23 cellular contexts compared by ENCODE assay signal in genomic region chr17:16929281-16929680, GRCh38. TPM values are rescaled to one million over a fixed set of nuclear protein-coding genes. Genes with fewer than 3 reads are reported as not detected.
DNase-seq lines count a peak whose midpoint lies in the region; ATAC-seq, FAIRE-seq and TF ChIP-seq lines count a peak whose summit lies in the region.
"Had no signal": no experiment of that assay in that cellular context is flagged by ENCODE, and none has a peak within 500 bp of the region (broad histone marks: within the 10 kb centered on the region; RNA-seq: fewer than 3 reads in every experiment).

No MANE protein-coding gene starts in this region.

- TF ChIP-seq CTCF in left ventricle myocardium inferior (IDR thresholded peaks at IDR 0.05; ENCODE audit: borderline replicate concordance): no peak
- no peak for TF ChIP-seq CTCF in kidney (IDR thresholded peaks at IDR 0.05; ENCODE audit: borderline replicate concordance, extremely low read depth, insufficient read depth)
- TF ChIP-seq CTCF in A673 (conservative IDR thresholded peaks at IDR 0.05; ENCODE audit: low read depth, low read length): no peak

- no peak overlapping the region for H3K9ac ChIP-seq in kidney (ENCODE audit: low read length in 2 of 2)

- H3K4me3 Mint-ChIP-seq in activated CD8-positive, alpha-beta memory T cell treated with anti-CD3 and anti-CD28 coated beads, Interleukin-2, amount 10 ng/mL, durations not matched to agents 7 days and 5 days: no peak overlapping the region
- H3K4me3 Mint-ChIP-seq: CD4-positive, alpha-beta memory T cell; mesothelial cell of epicardium; natural killer cell treated with Interleukin-12 subunit alpha and Interleukin-12 subunit beta and Interleukin-15 and Interleukin-18, amount 100 ng/mL, for 72 hours had no signal

- no TSS peak for BruUV-seq in A673 (replicated peaks; lab: Mats Ljungman, UMichigan)

- H3K27me3 ChIP-seq in left ventricle myocardium inferior (ENCODE audit: low read depth): peaks cover 8% of the 10 kb centered on the region
- H3K27me3 ChIP-seq in A673 (replicated peaks; ENCODE audit: insufficient read depth, low read depth, low read length, poor library complexity): no peaks in the 10 kb centered on the region
- H3K27me3 ChIP-seq: heart left ventricle had no signal

- no peaks in the 10 kb centered on the region for H3K4me1 Mint-ChIP-seq in activated CD8-positive, alpha-beta memory T cell treated with anti-CD3 and anti-CD28 coated beads, Interleukin-2, amount 10 ng/mL, durations not matched to agents 7 days and 5 days
- H3K4me1 Mint-ChIP-seq: mesothelial cell of epicardium had no signal

- POLR2A ChIA-PET in A673 (lab: Charles Lee; ENCODE audit: low non-redundant PET): no interaction called here

- H3K27ac ChIP-seq in left ventricle myocardium inferior (replicated peaks): no peak overlapping the region
- no peak overlapping the region for H3K27ac ChIP-seq in kidney (ENCODE audit: low read depth in 2 of 2, low read length in 2 of 2)
- no peak overlapping the region for H3K27ac ChIP-seq in A673 (ENCODE audit: low read depth, low read length, poor library complexity, severe bottlenecking)
- H3K27ac ChIP-seq: heart left ventricle, WERI-Rb-1 had no signal

- H3K36me3 ChIP-seq in left ventricle myocardium inferior (no peaks in the 10 kb centered on the region), kidney (ENCODE audit: control insufficient read depth in 1 of 2, insufficient read depth in 2 of 2, low read length in 2 of 2) (no peaks in the 10 kb centered on the region), A673 (ENCODE audit: insufficient read depth, low read length, poor library complexity, severe bottlenecking) (no peaks in the 10 kb centered on the region)
- H3K36me3 ChIP-seq: heart left ventricle, WERI-Rb-1 had no signal

- H3K27ac Mint-ChIP-seq in activated CD8-positive, alpha-beta memory T cell treated with anti-CD3 and anti-CD28 coated beads, Interleukin-2, amount 10 ng/mL, durations not matched to agents 7 days and 5 days: no peak overlapping the region
- H3K27ac Mint-ChIP-seq: mesothelial cell of epicardium; natural killer cell treated with Interleukin-12 subunit alpha and Interleukin-12 subunit beta and Interleukin-15 and Interleukin-18, amount 100 ng/mL, for 72 hours had no signal

- DNase-seq in left ventricle myocardium inferior (peak; percentile 6), left cardiac atrium (no peak), NCI-H524 (lab: John Stamatoyannopoulos, UW) (peak; percentile 69 to 93), kidney (peak; percentile 47), NCI-H510A treated with DMSO at 0.1 percent for 48 hours (lab: John Stamatoyannopoulos, UW) (no peak), A673 (ENCODE audit: low spot score) (no peak)
- DNase-seq in activated CD8-positive, alpha-beta memory T cell treated with anti-CD3 and anti-CD28 coated beads, Interleukin-2, amount 10 ng/mL, durations not matched to agents 7 days and 5 days: no peak
- DNase-seq: activated CD4-positive, alpha-beta T cell treated with anti-CD3 and anti-CD28 coated beads, Interleukin-2, amount 50 U/mL, for 48 hours; amygdala; caudate nucleus; CD4-positive, alpha-beta memory T cell; heart left ventricle; Karpas-422; NCI-H187 treated with DMSO at 0.1 percent for 48 hours; NCI-H526 treated with DMSO at 0.1 percent for 48 hours; T-helper 2 cell; WERI-Rb-1 had no signal

- H3K4me3 ChIP-seq in left ventricle myocardium inferior (no peak overlapping the region), kidney (ENCODE audit: low read length in 2 of 2) (no peak overlapping the region), A673 (ENCODE audit: low read depth, low read length, poor library complexity, severe bottlenecking) (no peak overlapping the region)
- H3K4me3 ChIP-seq: heart left ventricle had no signal

- CTCF ChIA-PET in A673 (lab: Charles Lee): no interaction called here
- CTCF ChIA-PET in activated CD8-positive, alpha-beta memory T cell treated with anti-CD3 and anti-CD28 coated beads, Interleukin-2, amount 10 ng/mL, durations not matched to agents 7 days and 5 days (lab: Charles Lee): no interaction called here

- H3K4me1 ChIP-seq in left ventricle myocardium inferior (no peaks in the 10 kb centered on the region), kidney (ENCODE audit: control insufficient read depth in 1 of 2, insufficient read depth in 1 of 2, low read depth in 1 of 2, low read length in 2 of 2) (no peaks in the 10 kb centered on the region), A673 (ENCODE audit: insufficient read depth, low read length, poor library complexity, severe bottlenecking) (no peaks in the 10 kb centered on the region)
- H3K4me1 ChIP-seq: heart left ventricle had no signal

- no peaks in the 10 kb centered on the region for H3K36me3 Mint-ChIP-seq in activated CD8-positive, alpha-beta memory T cell treated with anti-CD3 and anti-CD28 coated beads, Interleukin-2, amount 10 ng/mL, durations not matched to agents 7 days and 5 days
- H3K36me3 Mint-ChIP-seq: CD4-positive, alpha-beta memory T cell; mesothelial cell of epicardium; natural killer cell treated with Interleukin-12 subunit alpha and Interleukin-12 subunit beta and Interleukin-15 and Interleukin-18, amount 100 ng/mL, for 72 hours had no signal

- H3K27me3 Mint-ChIP-seq in activated CD8-positive, alpha-beta memory T cell treated with anti-CD3 and anti-CD28 coated beads, Interleukin-2, amount 10 ng/mL, durations not matched to agents 7 days and 5 days: no peaks in the 10 kb centered on the region
- H3K27me3 Mint-ChIP-seq: natural killer cell treated with Interleukin-12 subunit alpha and Interleukin-12 subunit beta and Interleukin-15 and Interleukin-18, amount 100 ng/mL, for 72 hours had no signal

- no peaks in the 10 kb centered on the region for H3K9me3 ChIP-seq in left ventricle myocardium inferior (replicated peaks)
- no peaks in the 10 kb centered on the region for H3K9me3 ChIP-seq in kidney (ENCODE audit: control insufficient read depth in 1 of 2, low read length in 2 of 2)
- no peaks in the 10 kb centered on the region for H3K9me3 ChIP-seq in A673 (ENCODE audit: low read depth, low read length, poor library complexity, severe bottlenecking)
- H3K9me3 ChIP-seq: heart left ventricle had no signal

- intact Hi-C loops in left ventricle myocardium inferior (cut with micrococcal nuclease): no loop called here
- intact Hi-C loops in left cardiac atrium (cut with DNase I): no loop called here
- intact Hi-C loops in kidney (cut with DNase I): no loop called here
- intact Hi-C loops in A673 (cut with micrococcal nuclease; ENCODE audit: unreplicated experiment): no loop called here

- no peak for FAIRE-seq in kidney (lab: Jason Lieb, UNC)
- FAIRE-seq: GM12892, urothelium cell line had no signal

- H3K9me3 Mint-ChIP-seq in activated CD8-positive, alpha-beta memory T cell treated with anti-CD3 and anti-CD28 coated beads, Interleukin-2, amount 10 ng/mL, durations not matched to agents 7 days and 5 days (ENCODE audit: low read depth): no peaks in the 10 kb centered on the region
- H3K9me3 Mint-ChIP-seq: CD4-positive, alpha-beta memory T cell; mesothelial cell of epicardium; natural killer cell treated with Interleukin-12 subunit alpha and Interleukin-12 subunit beta and Interleukin-15 and Interleukin-18, amount 100 ng/mL, for 72 hours had no signal

- ATAC-seq in left cardiac atrium (no peak), HG03108 (IDR thresholded peaks at IDR 0.05; ENCODE audit: unreplicated experiment) (no peak)
- no peak for ATAC-seq in activated CD8-positive, alpha-beta memory T cell treated with anti-CD3 and anti-CD28 coated beads, Interleukin-2, amount 10 ng/mL, durations not matched to agents 7 days and 5 days
- ATAC-seq: natural killer cell treated with Interleukin-12 subunit alpha and Interleukin-12 subunit beta and Interleukin-15 and Interleukin-18, amount 100 ng/mL, for 72 hours had no signal

RNA-seq across cellular contexts. Expression of gene TNFRSF13B, which starts 42.6 kb away (rescaled TPM):
- total RNA-seq in left ventricle myocardium inferior: not detected
- total RNA-seq in left cardiac atrium: not detected
- total RNA-seq in kidney: 1.4 TPM
- not detected for polyA plus RNA-seq in kidney (ENCODE audit: insufficient read depth, low read depth, low replicate concordance)
- total RNA-seq in A673 (2021): not detected in 2 replicates
- total RNA-seq in activated CD8-positive, alpha-beta memory T cell treated with anti-CD3 and anti-CD28 coated beads, Interleukin-2, amount 10 ng/mL, durations not matched to agents 7 days and 5 days: not detected
- total RNA-seq: CD4-positive, alpha-beta memory T cell; heart left ventricle; mesothelial cell of epicardium had no signal
- polyA plus RNA-seq: AG04450, heart left ventricle had no signal

Comparison
In these comparisons a context has a peak if more than half of its experiments do, and no peak if none do; other contexts are left out.
1. DNase-seq: peak in left ventricle myocardium inferior (single experiment), NCI-H524 (2 of 2) and kidney (single experiment); none in left cardiac atrium (single experiment), NCI-H510A treated with DMSO at 0.1 percent for 48 hours (single experiment), A673 (single experiment) and activated CD8-positive, alpha-beta memory T cell treated with anti-CD3 and anti-CD28 coated beads, Interleukin-2, amount 10 ng/mL, durations not matched to agents 7 days and 5 days (single experiment).